Comparison of ENCODE assay signal across 10 cellular contexts in genomic region chr11:12581923-12582322, GRCh38.
DNase-seq lines count a peak whose midpoint lies in the region; TF ChIP-seq lines count a peak whose summit lies in the region.
"Had no signal": no experiment of that assay in that cellular context is flagged by ENCODE, and none has a peak within 500 bp of the region (broad histone marks: within the 10 kb centered on the region; RNA-seq: fewer than 3 reads in every experiment).

No MANE protein-coding gene starts in this region.

- no peaks in the 10 kb centered on the region for H3K79me1 ChIP-seq in mesendoderm (ENCODE audit: low read length)

- no peak overlapping the region for H3K23ac ChIP-seq in mesendoderm (ENCODE audit: low read length)

- no peak overlapping the region for H2AK5ac ChIP-seq in mesendoderm (ENCODE audit: low read length)

- no peaks in the 10 kb centered on the region for H3K9me3 ChIP-seq in tibial artery
- H3K9me3 ChIP-seq: right lobe of liver, stomach had no signal

- no peak overlapping the region for H3K18ac ChIP-seq in mesendoderm (ENCODE audit: low read length)

- in situ Hi-C loops in KBM-7 (cut with MboI; ENCODE audit: low pct_unique_long_range_greater_than_20kb, low sequenced_read_pairs): no loop called here

- H3K27ac ChIP-seq in mesendoderm (ENCODE audit: low read depth, low read length) (no peak overlapping the region), tibial artery (no peak overlapping the region)
- H3K27ac ChIP-seq: right lobe of liver, stomach had no signal

- H3K4me2 ChIP-seq in mesendoderm (ENCODE audit: low read length): no peak overlapping the region

- H3K4ac ChIP-seq in mesendoderm (ENCODE audit: low read depth, low read length): no peak overlapping the region

- H3K27me3 ChIP-seq in mesendoderm (ENCODE audit: insufficient read depth, low read length, poor library complexity): no peaks in the 10 kb centered on the region
- no peaks in the 10 kb centered on the region for H3K27me3 ChIP-seq in tibial artery
- H3K27me3 ChIP-seq: right lobe of liver, stomach had no signal

- H2BK120ac ChIP-seq in mesendoderm (ENCODE audit: low read depth, low read length): no peak overlapping the region

- no peak overlapping the region for H3K56ac ChIP-seq in mesendoderm (ENCODE audit: low read length)

- H3K79me2 ChIP-seq in mesendoderm (ENCODE audit: control insufficient read depth, insufficient read depth, low read length): no peaks in the 10 kb centered on the region

- H3K4me1 ChIP-seq in mesendoderm (ENCODE audit: control insufficient read depth, low read depth, low read length) (no peaks in the 10 kb centered on the region), tibial artery (peaks cover 0 to 11% (median 2%) of the 10 kb centered on the region in 4 donors)

- no peak overlapping the region for H2BK5ac ChIP-seq in mesendoderm (ENCODE audit: low read length)

- no CpG with 5 or more reads among the region's 1 CpG for WGBS in mesendoderm (ENCODE audit: extremely low coverage, insufficient coverage, low lambda C conversion rate)

- H4K5ac ChIP-seq in mesendoderm (ENCODE audit: low read length): no peak overlapping the region

- H2BK15ac ChIP-seq in mesendoderm (replicated peaks; ENCODE audit: low read depth): no peak overlapping the region

- H4K8ac ChIP-seq in mesendoderm (ENCODE audit: low read depth, low read length): no peak overlapping the region

- no peak for TF ChIP-seq CTCF in tibial artery (IDR thresholded peaks at IDR 0.05)

- H3K36me3 ChIP-seq in mesendoderm (ENCODE audit: control insufficient read depth, insufficient read depth, low read length) (no peaks in the 10 kb centered on the region), tibial artery (no peaks in the 10 kb centered on the region)
- H3K36me3 ChIP-seq: right lobe of liver, stomach had no signal

- peak; percentile 65 for DNase-seq in DMS53 treated with DMSO at 0.1 percent for 48 hours (lab: John Stamatoyannopoulos, UW; ENCODE audit: unreplicated experiment)
- peak; percentile 29 for DNase-seq in LoVo (ENCODE audit: low spot score)
- peak; percentile 85 for DNase-seq in astrocyte of the hippocampus (ENCODE audit: low read depth, low spot score)
- DNase-seq in mesendoderm: peak; percentile 82
- no peak for DNase-seq in ureter (ENCODE audit: low spot score)
- no peak for DNase-seq in KBM-7
- DNase-seq in NK-92 (lab: John Stamatoyannopoulos, UW; ENCODE audit: unreplicated experiment): no peak
- DNase-seq in tibial artery: no peak
- DNase-seq: right lobe of liver, stomach had no signal

- H3K4me3 ChIP-seq in mesendoderm (ENCODE audit: low read length) (no peak overlapping the region), tibial artery (no peak overlapping the region)
- H3K4me3 ChIP-seq: right lobe of liver, stomach had no signal

- H3K9ac ChIP-seq in mesendoderm (ENCODE audit: low read length): no peak overlapping the region

- intact Hi-C loops in tibial artery (cut with DNase I; ENCODE audit: low total_unique reads): no loop called here

Comparison
In these comparisons a context has a peak if more than half of its experiments do, and no peak if none do; other contexts are left out.
1. DNase-seq: peak in DMS53 treated with DMSO at 0.1 percent for 48 hours (single experiment), LoVo (single experiment), astrocyte of the hippocampus (single experiment) and mesendoderm (single experiment); none in ureter (single experiment), KBM-7 (single experiment), NK-92 (single experiment) and tibial artery (0 of 2).